ENCODE assay signal across 1 cellular context in the genomic region with DNA sequence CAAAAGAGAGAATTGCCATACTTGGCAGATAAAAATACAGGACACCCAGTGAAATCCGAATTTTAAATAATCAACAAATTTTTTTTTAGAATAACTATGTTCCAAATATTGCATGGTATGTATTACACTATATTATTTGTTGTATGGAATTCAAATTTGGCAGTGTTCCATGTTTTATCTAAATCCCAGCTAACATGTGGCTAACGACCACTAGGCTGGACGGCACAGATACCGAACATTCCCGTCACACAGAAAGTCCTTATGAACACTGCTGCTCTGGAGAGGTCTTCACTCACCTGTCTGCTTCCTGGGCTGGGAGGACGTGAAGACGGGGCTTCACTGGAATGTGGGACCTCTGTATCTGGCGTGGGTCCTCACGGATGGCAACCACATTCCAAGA.
TF ChIP-seq lines count a peak whose summit lies in the region.

No MANE protein-coding gene starts in this region.

TF ChIP-seq in K562, 482 proteins besides CTCF, POLR2A, EP300 and RAD21 (continued from another document):
- TF ChIP-seq, protein P1, sequence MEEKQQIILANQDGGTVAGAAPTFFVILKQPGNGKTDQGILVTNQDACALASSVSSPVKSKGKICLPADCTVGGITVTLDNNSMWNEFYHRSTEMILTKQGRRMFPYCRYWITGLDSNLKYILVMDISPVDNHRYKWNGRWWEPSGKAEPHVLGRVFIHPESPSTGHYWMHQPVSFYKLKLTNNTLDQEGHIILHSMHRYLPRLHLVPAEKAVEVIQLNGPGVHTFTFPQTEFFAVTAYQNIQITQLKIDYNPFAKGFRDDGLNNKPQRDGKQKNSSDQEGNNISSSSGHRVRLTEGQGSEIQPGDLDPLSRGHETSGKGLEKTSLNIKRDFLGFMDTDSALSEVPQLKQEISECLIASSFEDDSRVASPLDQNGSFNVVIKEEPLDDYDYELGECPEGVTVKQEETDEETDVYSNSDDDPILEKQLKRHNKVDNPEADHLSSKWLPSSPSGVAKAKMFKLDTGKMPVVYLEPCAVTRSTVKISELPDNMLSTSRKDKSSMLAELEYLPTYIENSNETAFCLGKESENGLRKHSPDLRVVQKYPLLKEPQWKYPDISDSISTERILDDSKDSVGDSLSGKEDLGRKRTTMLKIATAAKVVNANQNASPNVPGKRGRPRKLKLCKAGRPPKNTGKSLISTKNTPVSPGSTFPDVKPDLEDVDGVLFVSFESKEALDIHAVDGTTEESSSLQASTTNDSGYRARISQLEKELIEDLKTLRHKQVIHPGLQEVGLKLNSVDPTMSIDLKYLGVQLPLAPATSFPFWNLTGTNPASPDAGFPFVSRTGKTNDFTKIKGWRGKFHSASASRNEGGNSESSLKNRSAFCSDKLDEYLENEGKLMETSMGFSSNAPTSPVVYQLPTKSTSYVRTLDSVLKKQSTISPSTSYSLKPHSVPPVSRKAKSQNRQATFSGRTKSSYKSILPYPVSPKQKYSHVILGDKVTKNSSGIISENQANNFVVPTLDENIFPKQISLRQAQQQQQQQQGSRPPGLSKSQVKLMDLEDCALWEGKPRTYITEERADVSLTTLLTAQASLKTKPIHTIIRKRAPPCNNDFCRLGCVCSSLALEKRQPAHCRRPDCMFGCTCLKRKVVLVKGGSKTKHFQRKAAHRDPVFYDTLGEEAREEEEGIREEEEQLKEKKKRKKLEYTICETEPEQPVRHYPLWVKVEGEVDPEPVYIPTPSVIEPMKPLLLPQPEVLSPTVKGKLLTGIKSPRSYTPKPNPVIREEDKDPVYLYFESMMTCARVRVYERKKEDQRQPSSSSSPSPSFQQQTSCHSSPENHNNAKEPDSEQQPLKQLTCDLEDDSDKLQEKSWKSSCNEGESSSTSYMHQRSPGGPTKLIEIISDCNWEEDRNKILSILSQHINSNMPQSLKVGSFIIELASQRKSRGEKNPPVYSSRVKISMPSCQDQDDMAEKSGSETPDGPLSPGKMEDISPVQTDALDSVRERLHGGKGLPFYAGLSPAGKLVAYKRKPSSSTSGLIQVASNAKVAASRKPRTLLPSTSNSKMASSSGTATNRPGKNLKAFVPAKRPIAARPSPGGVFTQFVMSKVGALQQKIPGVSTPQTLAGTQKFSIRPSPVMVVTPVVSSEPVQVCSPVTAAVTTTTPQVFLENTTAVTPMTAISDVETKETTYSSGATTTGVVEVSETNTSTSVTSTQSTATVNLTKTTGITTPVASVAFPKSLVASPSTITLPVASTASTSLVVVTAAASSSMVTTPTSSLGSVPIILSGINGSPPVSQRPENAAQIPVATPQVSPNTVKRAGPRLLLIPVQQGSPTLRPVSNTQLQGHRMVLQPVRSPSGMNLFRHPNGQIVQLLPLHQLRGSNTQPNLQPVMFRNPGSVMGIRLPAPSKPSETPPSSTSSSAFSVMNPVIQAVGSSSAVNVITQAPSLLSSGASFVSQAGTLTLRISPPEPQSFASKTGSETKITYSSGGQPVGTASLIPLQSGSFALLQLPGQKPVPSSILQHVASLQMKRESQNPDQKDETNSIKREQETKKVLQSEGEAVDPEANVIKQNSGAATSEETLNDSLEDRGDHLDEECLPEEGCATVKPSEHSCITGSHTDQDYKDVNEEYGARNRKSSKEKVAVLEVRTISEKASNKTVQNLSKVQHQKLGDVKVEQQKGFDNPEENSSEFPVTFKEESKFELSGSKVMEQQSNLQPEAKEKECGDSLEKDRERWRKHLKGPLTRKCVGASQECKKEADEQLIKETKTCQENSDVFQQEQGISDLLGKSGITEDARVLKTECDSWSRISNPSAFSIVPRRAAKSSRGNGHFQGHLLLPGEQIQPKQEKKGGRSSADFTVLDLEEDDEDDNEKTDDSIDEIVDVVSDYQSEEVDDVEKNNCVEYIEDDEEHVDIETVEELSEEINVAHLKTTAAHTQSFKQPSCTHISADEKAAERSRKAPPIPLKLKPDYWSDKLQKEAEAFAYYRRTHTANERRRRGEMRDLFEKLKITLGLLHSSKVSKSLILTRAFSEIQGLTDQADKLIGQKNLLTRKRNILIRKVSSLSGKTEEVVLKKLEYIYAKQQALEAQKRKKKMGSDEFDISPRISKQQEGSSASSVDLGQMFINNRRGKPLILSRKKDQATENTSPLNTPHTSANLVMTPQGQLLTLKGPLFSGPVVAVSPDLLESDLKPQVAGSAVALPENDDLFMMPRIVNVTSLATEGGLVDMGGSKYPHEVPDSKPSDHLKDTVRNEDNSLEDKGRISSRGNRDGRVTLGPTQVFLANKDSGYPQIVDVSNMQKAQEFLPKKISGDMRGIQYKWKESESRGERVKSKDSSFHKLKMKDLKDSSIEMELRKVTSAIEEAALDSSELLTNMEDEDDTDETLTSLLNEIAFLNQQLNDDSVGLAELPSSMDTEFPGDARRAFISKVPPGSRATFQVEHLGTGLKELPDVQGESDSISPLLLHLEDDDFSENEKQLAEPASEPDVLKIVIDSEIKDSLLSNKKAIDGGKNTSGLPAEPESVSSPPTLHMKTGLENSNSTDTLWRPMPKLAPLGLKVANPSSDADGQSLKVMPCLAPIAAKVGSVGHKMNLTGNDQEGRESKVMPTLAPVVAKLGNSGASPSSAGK (IDR thresholded peaks at IDR 0.05) = no peak
- TF ChIP-seq SAFB2 (IDR thresholded peaks at IDR 0.05; ENCODE audit: borderline replicate concordance, low read depth, low read length, severe bottlenecking) = no peak
- TF ChIP-seq STAT5A (IDR thresholded peaks at IDR 0.05; ENCODE audit: borderline replicate concordance, low read length) = peak; percentile 40
- TF ChIP-seq, protein P2, sequence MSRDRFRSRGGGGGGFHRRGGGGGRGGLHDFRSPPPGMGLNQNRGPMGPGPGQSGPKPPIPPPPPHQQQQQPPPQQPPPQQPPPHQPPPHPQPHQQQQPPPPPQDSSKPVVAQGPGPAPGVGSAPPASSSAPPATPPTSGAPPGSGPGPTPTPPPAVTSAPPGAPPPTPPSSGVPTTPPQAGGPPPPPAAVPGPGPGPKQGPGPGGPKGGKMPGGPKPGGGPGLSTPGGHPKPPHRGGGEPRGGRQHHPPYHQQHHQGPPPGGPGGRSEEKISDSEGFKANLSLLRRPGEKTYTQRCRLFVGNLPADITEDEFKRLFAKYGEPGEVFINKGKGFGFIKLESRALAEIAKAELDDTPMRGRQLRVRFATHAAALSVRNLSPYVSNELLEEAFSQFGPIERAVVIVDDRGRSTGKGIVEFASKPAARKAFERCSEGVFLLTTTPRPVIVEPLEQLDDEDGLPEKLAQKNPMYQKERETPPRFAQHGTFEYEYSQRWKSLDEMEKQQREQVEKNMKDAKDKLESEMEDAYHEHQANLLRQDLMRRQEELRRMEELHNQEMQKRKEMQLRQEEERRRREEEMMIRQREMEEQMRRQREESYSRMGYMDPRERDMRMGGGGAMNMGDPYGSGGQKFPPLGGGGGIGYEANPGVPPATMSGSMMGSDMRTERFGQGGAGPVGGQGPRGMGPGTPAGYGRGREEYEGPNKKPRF (IDR thresholded peaks at IDR 0.05; ENCODE audit: low read depth, low read length) = no peak
- no peak for TF ChIP-seq SMAD1 (IDR thresholded peaks at IDR 0.05; ENCODE audit: low read depth, low read length, partially characterized antibody)
- TF ChIP-seq SMARCC2 (IDR thresholded peaks at IDR 0.05; ENCODE audit: low read depth) = no peak
- TF ChIP-seq CBFA2T3 (IDR thresholded peaks at IDR 0.05) = peak; percentile 82
- TF ChIP-seq NCOR1 (IDR thresholded peaks at IDR 0.05) = peak; percentile 48
- TF ChIP-seq SPI1 (IDR thresholded peaks at IDR 0.05; ENCODE audit: borderline replicate concordance, low read depth, low read length) = no peak
- peak; percentile 65 for TF ChIP-seq CBFA2T2 (conservative IDR thresholded peaks at IDR 0.05)
- TF ChIP-seq, protein P3, sequence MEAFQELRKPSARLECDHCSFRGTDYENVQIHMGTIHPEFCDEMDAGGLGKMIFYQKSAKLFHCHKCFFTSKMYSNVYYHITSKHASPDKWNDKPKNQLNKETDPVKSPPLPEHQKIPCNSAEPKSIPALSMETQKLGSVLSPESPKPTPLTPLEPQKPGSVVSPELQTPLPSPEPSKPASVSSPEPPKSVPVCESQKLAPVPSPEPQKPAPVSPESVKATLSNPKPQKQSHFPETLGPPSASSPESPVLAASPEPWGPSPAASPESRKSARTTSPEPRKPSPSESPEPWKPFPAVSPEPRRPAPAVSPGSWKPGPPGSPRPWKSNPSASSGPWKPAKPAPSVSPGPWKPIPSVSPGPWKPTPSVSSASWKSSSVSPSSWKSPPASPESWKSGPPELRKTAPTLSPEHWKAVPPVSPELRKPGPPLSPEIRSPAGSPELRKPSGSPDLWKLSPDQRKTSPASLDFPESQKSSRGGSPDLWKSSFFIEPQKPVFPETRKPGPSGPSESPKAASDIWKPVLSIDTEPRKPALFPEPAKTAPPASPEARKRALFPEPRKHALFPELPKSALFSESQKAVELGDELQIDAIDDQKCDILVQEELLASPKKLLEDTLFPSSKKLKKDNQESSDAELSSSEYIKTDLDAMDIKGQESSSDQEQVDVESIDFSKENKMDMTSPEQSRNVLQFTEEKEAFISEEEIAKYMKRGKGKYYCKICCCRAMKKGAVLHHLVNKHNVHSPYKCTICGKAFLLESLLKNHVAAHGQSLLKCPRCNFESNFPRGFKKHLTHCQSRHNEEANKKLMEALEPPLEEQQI (IDR thresholded peaks at IDR 0.05) = no peak
- no peak for TF ChIP-seq SETDB1 (IDR thresholded peaks at IDR 0.05; ENCODE audit: low read length)
- TF ChIP-seq, protein P4, sequence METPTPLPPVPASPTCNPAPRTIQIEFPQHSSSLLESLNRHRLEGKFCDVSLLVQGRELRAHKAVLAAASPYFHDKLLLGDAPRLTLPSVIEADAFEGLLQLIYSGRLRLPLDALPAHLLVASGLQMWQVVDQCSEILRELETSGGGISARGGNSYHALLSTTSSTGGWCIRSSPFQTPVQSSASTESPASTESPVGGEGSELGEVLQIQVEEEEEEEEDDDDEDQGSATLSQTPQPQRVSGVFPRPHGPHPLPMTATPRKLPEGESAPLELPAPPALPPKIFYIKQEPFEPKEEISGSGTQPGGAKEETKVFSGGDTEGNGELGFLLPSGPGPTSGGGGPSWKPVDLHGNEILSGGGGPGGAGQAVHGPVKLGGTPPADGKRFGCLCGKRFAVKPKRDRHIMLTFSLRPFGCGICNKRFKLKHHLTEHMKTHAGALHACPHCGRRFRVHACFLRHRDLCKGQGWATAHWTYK (CRISPR knock-in tag; IDR thresholded peaks at IDR 0.05) = no peak
- no peak for TF ChIP-seq PPARD (CRISPR knock-in tag; IDR thresholded peaks at IDR 0.05)
- TF ChIP-seq CCNT2 (IDR thresholded peaks at IDR 0.05; ENCODE audit: borderline replicate concordance, extremely low read depth, insufficient read length, low read depth, low read length) = peak; percentile 46
- peak; percentile 80 for TF ChIP-seq TAL1 (IDR thresholded peaks at IDR 0.05)
- TF ChIP-seq FOXK2 (conservative IDR thresholded peaks at IDR 0.05 in 1 of 2, IDR thresholded peaks at IDR 0.05 in 1 of 2; ENCODE audit: low read depth in 2 of 2) = no peak
- TF ChIP-seq RCOR1 (IDR thresholded peaks at IDR 0.05; ENCODE audit: borderline replicate concordance in 1 of 2, low read depth in 2 of 2, low read length in 2 of 2) = no peak; a peak in 1 of 4 replicates
- TF ChIP-seq ZNF431 (CRISPR knock-in tag; IDR thresholded peaks at IDR 0.05) = no peak
- TF ChIP-seq, protein P5, sequence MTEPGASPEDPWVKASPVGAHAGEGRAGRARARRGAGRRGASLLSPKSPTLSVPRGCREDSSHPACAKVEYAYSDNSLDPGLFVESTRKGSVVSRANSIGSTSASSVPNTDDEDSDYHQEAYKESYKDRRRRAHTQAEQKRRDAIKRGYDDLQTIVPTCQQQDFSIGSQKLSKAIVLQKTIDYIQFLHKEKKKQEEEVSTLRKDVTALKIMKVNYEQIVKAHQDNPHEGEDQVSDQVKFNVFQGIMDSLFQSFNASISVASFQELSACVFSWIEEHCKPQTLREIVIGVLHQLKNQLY (CRISPR knock-in tag; conservative IDR thresholded peaks at IDR 0.05) = no peak
- TF ChIP-seq CXXC5 (CRISPR knock-in tag; IDR thresholded peaks at IDR 0.05) = 0 out of 2 replicates have a peak, but pooled peaks have one; percentile 24
- peak; percentile 36; the same call in 1 of the 2 replicates for TF ChIP-seq FOXM1 (IDR thresholded peaks at IDR 0.05; ENCODE audit: low read depth)
- no peak for TF ChIP-seq FOXM1 (CRISPR knock-in tag; IDR thresholded peaks at IDR 0.05; ENCODE audit: low read depth)
- TF ChIP-seq TEAD4 (IDR thresholded peaks at IDR 0.05; ENCODE audit: low read length) = peak; percentile 86
- no peak for TF ChIP-seq TEAD4 (CRISPR knock-in tag; IDR thresholded peaks at IDR 0.05; ENCODE audit: borderline replicate concordance)
- no peak for TF ChIP-seq HDAC1 (IDR thresholded peaks at IDR 0.05)
- 0 out of 2 replicates have a peak, but pooled peaks have one; percentile 23 for TF ChIP-seq POLR2AphosphoS5 (IDR thresholded peaks at IDR 0.05; ENCODE audit: control insufficient read depth, insufficient read depth, low read depth, low read length)
- TF ChIP-seq ZNF76 (CRISPR knock-in tag; IDR thresholded peaks at IDR 0.05; ENCODE audit: borderline replicate concordance) = no peak
- no peak for TF ChIP-seq PURB (CRISPR knock-in tag; IDR thresholded peaks at IDR 0.05; ENCODE audit: low read depth)
- no peak for TF ChIP-seq RBM17 (IDR thresholded peaks at IDR 0.05; ENCODE audit: borderline replicate concordance, low read depth, low read length)
- TF ChIP-seq, protein P6, sequence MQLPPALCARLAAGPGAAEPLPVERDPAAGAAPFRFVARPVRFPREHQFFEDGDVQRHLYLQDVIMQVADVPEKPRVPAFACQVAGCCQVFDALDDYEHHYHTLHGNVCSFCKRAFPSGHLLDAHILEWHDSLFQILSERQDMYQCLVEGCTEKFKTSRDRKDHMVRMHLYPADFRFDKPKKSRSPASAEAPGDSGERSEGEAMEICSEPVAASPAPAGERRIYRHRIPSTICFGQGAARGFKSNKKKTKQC (CRISPR knock-in tag; IDR thresholded peaks at IDR 0.05) = no peak
- TF ChIP-seq NCOA6 (IDR thresholded peaks at IDR 0.05) = no peak
- no peak for TF ChIP-seq SRSF9 (IDR thresholded peaks at IDR 0.05; ENCODE audit: borderline replicate concordance, low read depth, low read length)
- TF ChIP-seq ARNT (IDR thresholded peaks at IDR 0.05) = no peak
- TF ChIP-seq, protein P7, sequence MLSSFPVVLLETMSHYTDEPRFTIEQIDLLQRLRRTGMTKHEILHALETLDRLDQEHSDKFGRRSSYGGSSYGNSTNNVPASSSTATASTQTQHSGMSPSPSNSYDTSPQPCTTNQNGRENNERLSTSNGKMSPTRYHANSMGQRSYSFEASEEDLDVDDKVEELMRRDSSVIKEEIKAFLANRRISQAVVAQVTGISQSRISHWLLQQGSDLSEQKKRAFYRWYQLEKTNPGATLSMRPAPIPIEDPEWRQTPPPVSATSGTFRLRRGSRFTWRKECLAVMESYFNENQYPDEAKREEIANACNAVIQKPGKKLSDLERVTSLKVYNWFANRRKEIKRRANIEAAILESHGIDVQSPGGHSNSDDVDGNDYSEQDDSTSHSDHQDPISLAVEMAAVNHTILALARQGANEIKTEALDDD (IDR thresholded peaks at IDR 0.05) = no peak
- no peak for TF ChIP-seq XRCC5 (IDR thresholded peaks at IDR 0.05; ENCODE audit: low read depth, low read length)
- TF ChIP-seq, protein P8, sequence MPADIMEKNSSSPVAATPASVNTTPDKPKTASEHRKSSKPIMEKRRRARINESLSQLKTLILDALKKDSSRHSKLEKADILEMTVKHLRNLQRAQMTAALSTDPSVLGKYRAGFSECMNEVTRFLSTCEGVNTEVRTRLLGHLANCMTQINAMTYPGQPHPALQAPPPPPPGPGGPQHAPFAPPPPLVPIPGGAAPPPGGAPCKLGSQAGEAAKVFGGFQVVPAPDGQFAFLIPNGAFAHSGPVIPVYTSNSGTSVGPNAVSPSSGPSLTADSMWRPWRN (IDR thresholded peaks at IDR 0.05; ENCODE audit: low read depth) = 0 out of 2 replicates have a peak, but pooled peaks have one; percentile 20
TF ChIP-seq in K562: peak in this region for 19.
